8 cellular contexts compared by ENCODE assay signal in genomic region chr16:87780385-87780989, GRCh38. TPM values are rescaled to one million over a fixed set of nuclear protein-coding genes. Genes with fewer than 3 reads are reported as not detected.
DNase-seq lines count a peak whose midpoint lies in the region; ATAC-seq and TF ChIP-seq lines count a peak whose summit lies in the region.

No MANE protein-coding gene starts in this region.

- peak; percentile 73 for DNase-seq in Right ventricle myocardium inferior (ENCODE audit: missing footprints)
- no peak for DNase-seq in right atrium auricular region (ENCODE audit: low spot score)
- peak; percentile 85 for DNase-seq in NOMO-1 treated with DMSO at 0.1 percent for 48 hours (lab: John Stamatoyannopoulos, UW; ENCODE audit: unreplicated experiment)
- DNase-seq in activated T-cell treated with anti-CD3 and anti-CD28 coated beads, Interleukin-2, amount 50 U/mL, for 48 hours = peak; percentile 76

- intact Hi-C loops in Right ventricle myocardium inferior (cut with DNase I) = no loop called here

- no peak overlapping the region for H3K27ac ChIP-seq in right atrium auricular region
- peak overlapping the region; percentile 2 for H3K27ac ChIP-seq in layer of hippocampus (ENCODE audit: low read depth, low read length)
- H3K27ac ChIP-seq in thymus (ENCODE audit: low read depth) = peak overlapping the region; percentile 36

- H3K36me3 ChIP-seq in right atrium auricular region (no peaks in the 10 kb centered on the region), thymus (ENCODE audit: control insufficient read depth, insufficient read depth) (no peaks in the 10 kb centered on the region)

- H3K9me3 ChIP-seq in right atrium auricular region = no peaks in the 10 kb centered on the region
- no peaks in the 10 kb centered on the region for H3K9me3 ChIP-seq in thymus (ENCODE audit: control insufficient read depth)

- H3K4me1 ChIP-seq in right atrium auricular region (peaks cover 0 to 16% of the 10 kb centered on the region in 2 donors), thymus (ENCODE audit: control insufficient read depth, insufficient read depth, low read length) (peaks cover 19% of the 10 kb centered on the region)

- TF ChIP-seq CTCF in right atrium auricular region (IDR thresholded peaks at IDR 0.05) = no peak

- H3K4me3 ChIP-seq in right atrium auricular region = no peak overlapping the region
- no peak overlapping the region for H3K4me3 ChIP-seq in thymus (ENCODE audit: low read length)

- ATAC-seq in Right ventricle myocardium inferior = no peak
- no peak for ATAC-seq in HG02970 (IDR thresholded peaks at IDR 0.05; ENCODE audit: low FRiP score, unreplicated experiment)
- no peak for ATAC-seq in HG02884 (IDR thresholded peaks at IDR 0.05; ENCODE audit: unreplicated experiment)

- WGBS in thymus = 42% methylated on average over 10 of the region's 10 CpGs

- H3K27me3 ChIP-seq in right atrium auricular region (no peaks in the 10 kb centered on the region), layer of hippocampus (ENCODE audit: control insufficient read depth, insufficient read depth, low read length) (no peaks in the 10 kb centered on the region), thymus (ENCODE audit: control insufficient read depth, insufficient read depth) (no peaks in the 10 kb centered on the region)

RNA-seq across cellular contexts. Expression of gene KLHDC4, which starts 14.7 kb away (rescaled TPM):
- 10.0 TPM for total RNA-seq in Right ventricle myocardium inferior
- 10 to 100 TPM; 11.8 to 12.6 TPM for total RNA-seq in right atrium auricular region
- polyA plus RNA-seq in thymus = 58.3 TPM

Comparison
In these comparisons a context has a peak if more than half of its experiments do, and no peak if none do; other contexts are left out.
1. H3K27ac ChIP-seq: peak in layer of hippocampus (single experiment) and thymus (single experiment); none in right atrium auricular region (0 of 2).